16 cellular contexts compared by ENCODE assay signal in the genomic region with DNA sequence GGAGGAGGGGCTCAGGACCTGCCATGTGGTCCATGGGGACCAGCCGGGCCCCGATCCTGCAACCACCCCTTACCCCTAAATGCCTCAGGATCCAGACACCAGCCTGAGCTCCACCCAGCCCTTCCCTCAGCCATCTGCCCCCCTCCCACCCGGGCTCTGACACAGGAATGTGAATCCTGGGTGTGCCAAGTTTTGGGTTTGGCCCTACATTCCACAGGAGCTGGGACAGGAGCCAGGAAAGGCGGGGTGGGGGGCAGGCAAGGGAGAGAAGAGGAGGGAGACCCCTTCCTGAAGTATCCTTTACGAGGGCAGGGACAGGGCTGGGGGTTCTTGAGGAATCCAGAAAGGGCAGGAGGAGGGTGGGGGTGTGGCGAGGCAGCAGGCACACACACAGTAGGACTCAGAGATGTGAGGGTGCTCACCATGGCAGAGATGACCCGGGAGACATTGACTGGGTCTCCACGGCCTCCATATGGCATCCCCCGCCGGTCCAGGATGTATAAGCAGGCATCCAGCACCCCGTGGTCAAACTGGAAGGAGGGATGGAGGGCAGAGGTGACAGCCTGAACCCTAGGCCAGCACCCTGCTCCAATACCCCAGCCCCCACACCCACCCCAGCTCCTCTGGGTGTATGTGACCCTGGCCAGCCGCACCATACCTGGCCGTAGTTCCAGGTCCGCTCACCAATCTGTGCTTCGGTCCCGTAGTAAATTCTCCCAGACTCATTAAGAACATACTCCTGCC. TPM values are rescaled to one million over a fixed set of nuclear protein-coding genes. Genes with fewer than 3 reads are reported as not detected.
DNase-seq lines count a peak whose midpoint lies in the region; ATAC-seq, FAIRE-seq and TF ChIP-seq lines count a peak whose summit lies in the region.
"Had no signal": no experiment of that assay in that cellular context is flagged by ENCODE, and none has a peak within 500 bp of the region (broad histone marks: within the 10 kb centered on the region; RNA-seq: fewer than 3 reads in every experiment).

No MANE protein-coding gene starts in this region.

- H3K27ac ChIP-seq in HEK293 (ENCODE audit: extremely low read depth, low read depth, low read length) (no peak overlapping the region), skin epidermis (peak overlapping the region in 12 of 21 experiments; percentile 2 to 82 (median 46)), small intestine (ENCODE audit: low read depth in 1 of 2, low read length in 1 of 2) (no peak overlapping the region)
- H3K27ac ChIP-seq: esophagus muscularis mucosa had no signal

- no peaks in the 10 kb centered on the region for H3K9me3 Mint-ChIP-seq in MCF 10A (ENCODE audit: unreplicated experiment)
- H3K9me3 Mint-ChIP-seq: CD4-positive, CD25-positive, alpha-beta regulatory T cell; central memory CD8-positive, alpha-beta T cell had no signal

- POLR2A ChIA-PET in HEK293 (lab: Yijun Ruan, JAX), result no interaction called here
- POLR2A ChIA-PET in MCF 10A (lab: Yijun Ruan, JAX), result interaction anchor here (0.5 to 4.0 kb wide), 14 partner anchors 11 to 145 kb away, joined by 3 to 24 read pairs (median 5); a partner anchor contains a TSS

- CTCF ChIA-PET in HEK293 (lab: Yijun Ruan, JAX) (interaction anchor here (1.6 kb wide), 1 partner anchor 11 kb away, joined by 3 read pairs; a partner anchor contains a TSS), MCF 10A (lab: Yijun Ruan, JAX) (interaction anchor here (1.3 to 32.3 kb wide), 4 partner anchors 11 to 49 kb away, joined by 7 to 457 read pairs (median 213); a partner anchor contains a TSS)

- peaks cover 0 to 10% of the 10 kb centered on the region in 2 experiments; a peak in 1 of 3 replicates for H3K36me3 ChIP-seq in HEK293 (ENCODE audit: control insufficient read depth in 2 of 2, insufficient read depth in 1 of 2, low read length in 2 of 2)
- no peaks in the 10 kb centered on the region for H3K36me3 ChIP-seq in small intestine (ENCODE audit: control insufficient read depth in 2 of 2, insufficient read depth in 2 of 2, low read length in 2 of 2)

- DNase-seq in MCF 10A (ENCODE audit: unreplicated experiment) (peak; percentile 66), iris pigment epithelial cell (ENCODE audit: low read depth) (peak; percentile 30), GOT3 (lab: John Stamatoyannopoulos, UW) (no peak), small intestine (no peak), GM13976 (ENCODE audit: low spot score) (no peak)
- DNase-seq: activated naive CD4-positive, alpha-beta T cell; CD4-positive, CD25-positive, alpha-beta regulatory T cell; NCI-H1092 treated with DMSO at 0.1 percent for 48 hours; NCI-H510A; right cardiac atrium; T-helper 9 cell had no signal

- TF ChIP-seq CTCF in HEK293 (tag by site-specific recombination; IDR thresholded peaks at IDR 0.05) (no peak), MCF 10A (IDR thresholded peaks at IDR 0.05; ENCODE audit: unreplicated experiment) (no peak), GM13976 (IDR thresholded peaks at IDR 0.05; ENCODE audit: borderline replicate concordance, control extremely low read depth, extremely low read depth, insufficient read depth, missing control alignments) (no peak)

- peaks cover 23% of the 10 kb centered on the region for H3K36me3 Mint-ChIP-seq in MCF 10A (ENCODE audit: insufficient read depth, unreplicated experiment)

- H3K4me3 ChIP-seq in HEK293 (ENCODE audit: low read depth, low read length) (no peak overlapping the region), skin epidermis (no peak overlapping the region), small intestine (ENCODE audit: low read depth in 1 of 2, low read length in 2 of 2) (no peak overlapping the region)
- H3K4me3 ChIP-seq: esophagus muscularis mucosa had no signal

- H3K4me1 ChIP-seq in HEK293 (ENCODE audit: control insufficient read depth, insufficient read depth, low read length) (no peaks in the 10 kb centered on the region), small intestine (ENCODE audit: control insufficient read depth in 2 of 2, insufficient read depth in 1 of 2, low read depth in 1 of 2, low read length in 1 of 2) (no peaks in the 10 kb centered on the region)

- FAIRE-seq in small intestine (lab: Jason Lieb, UNC), result no peak

- no TSS peak for BruUV-seq in MCF 10A (replicated peaks; lab: Mats Ljungman, UMichigan)

- H3K27me3 ChIP-seq in small intestine (ENCODE audit: control insufficient read depth in 2 of 2, insufficient read depth in 2 of 2, low read length in 2 of 2), result no peaks in the 10 kb centered on the region
- H3K27me3 ChIP-seq: esophagus muscularis mucosa had no signal

- peaks cover 48% of the 10 kb centered on the region for H3K4me1 Mint-ChIP-seq in MCF 10A (ENCODE audit: insufficient read depth, unreplicated experiment)
- H3K4me1 Mint-ChIP-seq: central memory CD8-positive, alpha-beta T cell had no signal

- peak overlapping the region; percentile 97 for H3K27ac Mint-ChIP-seq in MCF 10A (ENCODE audit: low read depth, unreplicated experiment)
- H3K27ac Mint-ChIP-seq: CD4-positive, CD25-positive, alpha-beta regulatory T cell had no signal

- WGBS in small intestine, 3 donors, result 79 to 83% (median 80%) methylated on average over 15 to 16 of the region's 16 CpGs

- in situ Hi-C loops in GM13976 (cut with MboI; ENCODE audit: low sequenced_read_pairs, unreplicated experiment), result no loop called here

- H3K4me3 Mint-ChIP-seq in MCF 10A (ENCODE audit: unreplicated experiment), result peak overlapping the region; percentile 57
- H3K4me3 Mint-ChIP-seq: CD4-positive, CD25-positive, alpha-beta regulatory T cell; central memory CD8-positive, alpha-beta T cell had no signal

- no peaks in the 10 kb centered on the region for H3K9me3 ChIP-seq in HEK293 (ENCODE audit: control insufficient read depth, insufficient read depth, low read depth, low read length)
- no peaks in the 10 kb centered on the region for H3K9me3 ChIP-seq in small intestine (ENCODE audit: control insufficient read depth, low read depth)
- H3K9me3 ChIP-seq: esophagus muscularis mucosa had no signal

- H3K27me3 Mint-ChIP-seq in MCF 10A (ENCODE audit: insufficient read depth, unreplicated experiment), result no peaks in the 10 kb centered on the region
- H3K27me3 Mint-ChIP-seq: CD4-positive, CD25-positive, alpha-beta regulatory T cell; central memory CD8-positive, alpha-beta T cell had no signal

- no peak for ATAC-seq in HG03457 (IDR thresholded peaks at IDR 0.05; ENCODE audit: unreplicated experiment)

- intact Hi-C loops in MCF 10A (cut with micrococcal nuclease), result no loop called here

TF ChIP-seq in HEK293, 187 proteins besides CTCF, POLR2A, EP300 and RAD21:
- TF ChIP-seq ZNF248 (tag by site-specific recombination; IDR thresholded peaks at IDR 0.05), result no peak
- TF ChIP-seq YY1 (tag by site-specific recombination; IDR thresholded peaks at IDR 0.05), result no peak
- 0 out of 2 replicates have a peak, but pooled peaks have one; percentile 22 for TF ChIP-seq KLF1 (tag by site-specific recombination; IDR thresholded peaks at IDR 0.05)

RNA-seq across cellular contexts. Expression of a gene that starts 3.5 kb away (rescaled TPM):
- 16.9 and 26.2 TPM in 2 replicates for total RNA-seq in MCF 10A (2022)
- 1 to 10 TPM; 1.5 to 3.4 (median 1.6) TPM for polyA plus RNA-seq in small intestine
- polyA plus RNA-seq: CD4-positive, CD25-positive, alpha-beta regulatory T cell had no signal

RNA-seq across cellular contexts. Expression of a gene that starts 11.9 kb away (rescaled TPM):
- total RNA-seq in MCF 10A (2022), result 51.7 and 75.0 TPM in 2 replicates
- polyA plus RNA-seq in small intestine, result 10 to 100 TPM; 27.1 to 58.6 (median 44.9) TPM

RNA-seq across cellular contexts. Expression of a gene that starts 17.0 kb away (rescaled TPM):
- 47.3 and 47.6 TPM in 2 replicates for total RNA-seq in MCF 10A (2022)
- 10 to 100 TPM; 33.5 to 42.4 (median 38.0) TPM for polyA plus RNA-seq in small intestine

RNA-seq across cellular contexts. Expression of a gene that starts 26.7 kb away (rescaled TPM):
- total RNA-seq in MCF 10A (2022), result 77.3 and 79.9 TPM in 2 replicates
- 10 to 100 TPM; 57.4 to 81.0 (median 71.1) TPM for polyA plus RNA-seq in small intestine

RNA-seq across cellular contexts. Expression of a gene that starts 27.3 kb away (rescaled TPM):
- total RNA-seq in MCF 10A (2022), result 233 and 243 TPM in 2 replicates
- 100 to 1,000 TPM; 182 to 225 (median 217) TPM for polyA plus RNA-seq in small intestine

Comparison
In these comparisons a context has a peak if more than half of its experiments do, and no peak if none do; other contexts are left out.
1. H3K27ac ChIP-seq: peak in skin epidermis (12 of 21); none in HEK293 (single experiment) and small intestine (0 of 2).
2. DNase-seq: peak in MCF 10A (single experiment) and iris pigment epithelial cell (single experiment); none in GOT3 (single experiment), small intestine (single experiment) and GM13976 (single experiment).